ENCODE assay signal across 1 cellular context in the genomic region with DNA sequence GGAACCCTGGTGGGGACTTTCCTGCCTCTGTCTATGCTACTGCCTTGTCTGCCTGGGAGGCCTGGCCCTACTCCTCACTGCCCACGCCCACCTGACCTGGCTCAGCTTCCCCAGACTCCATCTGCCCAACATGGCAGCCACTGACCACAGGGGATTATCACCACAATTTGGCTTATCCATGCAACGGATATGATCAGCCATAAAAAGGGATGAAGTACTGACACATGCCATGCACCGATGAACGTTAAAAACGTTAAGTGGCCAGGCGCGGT.
TF ChIP-seq lines count a peak whose summit lies in the region.

No MANE protein-coding gene starts in this region.

TF ChIP-seq in K562, 482 proteins besides CTCF, POLR2A, EP300 and RAD21:
- TF ChIP-seq, protein P1, sequence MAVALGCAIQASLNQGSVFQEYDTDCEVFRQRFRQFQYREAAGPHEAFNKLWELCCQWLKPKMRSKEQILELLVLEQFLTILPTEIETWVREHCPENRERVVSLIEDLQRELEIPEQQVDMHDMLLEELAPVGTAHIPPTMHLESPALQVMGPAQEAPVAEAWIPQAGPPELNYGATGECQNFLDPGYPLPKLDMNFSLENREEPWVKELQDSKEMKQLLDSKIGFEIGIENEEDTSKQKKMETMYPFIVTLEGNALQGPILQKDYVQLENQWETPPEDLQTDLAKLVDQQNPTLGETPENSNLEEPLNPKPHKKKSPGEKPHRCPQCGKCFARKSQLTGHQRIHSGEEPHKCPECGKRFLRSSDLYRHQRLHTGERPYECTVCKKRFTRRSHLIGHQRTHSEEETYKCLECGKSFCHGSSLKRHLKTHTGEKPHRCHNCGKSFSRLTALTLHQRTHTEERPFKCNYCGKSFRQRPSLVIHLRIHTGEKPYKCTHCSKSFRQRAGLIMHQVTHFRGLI (CRISPR knock-in tag; IDR thresholded peaks at IDR 0.05), result no peak
